Comparison of ENCODE assay signal across 14 cellular contexts in genomic region chr12:53265783-53266182, GRCh38. TPM values are rescaled to one million over a fixed set of nuclear protein-coding genes. Genes with fewer than 3 reads are reported as not detected.
DNase-seq lines count a peak whose midpoint lies in the region; ATAC-seq and TF ChIP-seq lines count a peak whose summit lies in the region.
"Had no signal": no experiment of that assay in that cellular context is flagged by ENCODE, and none has a peak within 500 bp of the region (broad histone marks: within the 10 kb centered on the region; RNA-seq: fewer than 3 reads in every experiment).

No MANE protein-coding gene starts in this region.

- no peak overlapping the region for H3K4me3 ChIP-seq in GM23248
- no peak overlapping the region for H3K4me3 ChIP-seq in PC-3 (ENCODE audit: low read length)
- no peak overlapping the region for H3K4me3 ChIP-seq in fibroblast of mammary gland (ENCODE audit: control insufficient read depth, low read depth, low read length)
- H3K4me3 ChIP-seq: MG63 had no signal

- no peaks in the 10 kb centered on the region for H3F3A ChIP-seq in GM23248 (ENCODE audit: insufficient read depth)
- H3F3A ChIP-seq in PC-3 (ENCODE audit: low read length, unreplicated experiment), result no peaks in the 10 kb centered on the region

- no peak overlapping the region for H3K4me2 ChIP-seq in GM23248 (ENCODE audit: unreplicated experiment)
- H3K4me2 ChIP-seq in PC-3 (ENCODE audit: low read length), result no peak overlapping the region
- H3K4me2 ChIP-seq: KMS-11 had no signal

- 29 to 33% methylated on average over 2 of the region's 2 CpGs for WGBS in GM23248 (ENCODE audit: low coverage in 1 of 2, low lambda C conversion rate in 2 of 2, missing lambda C conversion rate in 2 of 2), 2 experiments

- DNase-seq in GM23248, result peak; percentile 23
- peak; percentile 69 for DNase-seq in PC-3
- peak; percentile 41 for DNase-seq in fibroblast of mammary gland (ENCODE audit: low read depth)
- no peak for DNase-seq in head of caudate nucleus
- DNase-seq in NCI-H2171 treated with DMSO at 0.1 percent for 48 hours (lab: John Stamatoyannopoulos, UW), result no peak
- DNase-seq: CD8-positive, alpha-beta memory T cell; DND-41; GOT3; MG63; NCI-H1105; NCI-H1694 treated with DMSO at 0.1 percent for 48 hours; NCI-H69; NK-92 treated with Interleukin-12 subunit alpha and Interleukin-12 subunit beta, amount 100 ng/mL, for 24 hours had no signal

- TF ChIP-seq CTCF in PC-3 (conservative IDR thresholded peaks at IDR 0.05; ENCODE audit: low read depth, low read length) (no peak), fibroblast of mammary gland (conservative IDR thresholded peaks at IDR 0.05; ENCODE audit: control insufficient read depth, insufficient read depth, low read depth, low read length) (no peak)

- peaks cover 5% of the 10 kb centered on the region; the same call in 1 of the 2 replicates for H3K4me1 ChIP-seq in GM23248 (ENCODE audit: insufficient read depth)
- H3K4me1 ChIP-seq in PC-3 (ENCODE audit: insufficient read depth, low read length), result peaks cover 28% of the 10 kb centered on the region

- H3K79me2 ChIP-seq in GM23248 (ENCODE audit: insufficient read depth), result peaks cover 19% of the 10 kb centered on the region
- peaks cover 26% of the 10 kb centered on the region for H3K79me2 ChIP-seq in PC-3 (ENCODE audit: low read length)

- intact Hi-C loops in PC-3 (cut with micrococcal nuclease), result no loop called here
- intact Hi-C loops in head of caudate nucleus (cut with DNase I), result loop anchor here (5.0 kb wide), 1 partner anchor 53 kb away; no protein-coding TSS in a partner anchor

- H3K27me3 ChIP-seq in GM23248 (replicated peaks; ENCODE audit: insufficient read depth) (no peaks in the 10 kb centered on the region), PC-3 (ENCODE audit: low read length) (no peaks in the 10 kb centered on the region)
- H3K27me3 ChIP-seq: MG63 had no signal

- no peaks in the 10 kb centered on the region for H3K9me3 ChIP-seq in GM23248 (ENCODE audit: low read depth)
- no peaks in the 10 kb centered on the region for H3K9me3 ChIP-seq in PC-3 (ENCODE audit: low read length)
- H3K9me3 ChIP-seq: MG63 had no signal

- BruUV-seq in PC-3 (replicated peaks; lab: Mats Ljungman, UMichigan), result no TSS peak

- no peaks in the 10 kb centered on the region for H4K20me1 ChIP-seq in GM23248 (ENCODE audit: insufficient read depth)
- H4K20me1 ChIP-seq in PC-3 (ENCODE audit: low read length), result peaks cover 7% of the 10 kb centered on the region; the same call in 1 of the 2 replicates

- POLR2A ChIA-PET in PC-3 (lab: Charles Lee; ENCODE audit: unreplicated experiment), result interaction anchor here (0.6 to 0.7 kb wide), 3 partner anchors 12 to 293 kb away, joined by 3 to 7 read pairs (median 3); no protein-coding TSS in a partner anchor

- H3K9ac ChIP-seq in GM23248 (no peak overlapping the region), PC-3 (ENCODE audit: low read length) (no peak overlapping the region)
- H3K9ac ChIP-seq: KMS-11 had no signal

- H3K36me3 ChIP-seq in GM23248 (ENCODE audit: low read depth) (no peaks in the 10 kb centered on the region), PC-3 (ENCODE audit: low read depth, low read length) (peaks cover 7% of the 10 kb centered on the region; the same call in 1 of the 2 replicates)

- H3K27ac ChIP-seq in GM23248 (no peak overlapping the region), PC-3 (ENCODE audit: low read length) (no peak overlapping the region)
- H3K27ac ChIP-seq: KMS-11 had no signal

- H2AFZ ChIP-seq in GM23248, result no peak overlapping the region
- H2AFZ ChIP-seq in PC-3 (ENCODE audit: low read length), result no peak overlapping the region

- H3K9me2 ChIP-seq in GM23248 (ENCODE audit: insufficient read depth) (no peaks in the 10 kb centered on the region), PC-3 (replicated peaks; ENCODE audit: low read length) (no peaks in the 10 kb centered on the region)

- CTCF ChIA-PET in PC-3 (lab: Charles Lee), result interaction anchor here (0.7 to 0.8 kb wide), 2 partner anchors 48 to 213 kb away, joined by 4 read pairs; no protein-coding TSS in a partner anchor

- in situ Hi-C loops in GM23248 (cut with MboI), result no loop called here

- peak; percentile 21 for ATAC-seq in PC-3

RNA-seq across cellular contexts. Expression of gene ESPL1, which starts 2.3 kb away (rescaled TPM):
- total RNA-seq in GM23248 (2014; rRNA removed; shearing (Covaris generic)), result 5.6 and 8.5 TPM in 2 replicates
- polyA plus RNA-seq in GM23248 (2016; fragmentation: Nextera tagmentation; extraction: Ambion mirVana), result 2.0 and 3.3 TPM in 2 replicates
- 31.6 and 37.3 TPM in 2 replicates for total RNA-seq in PC-3 (2014; rRNA removed)
- polyA plus RNA-seq: CD8-positive, alpha-beta memory T cell had no signal

RNA-seq across cellular contexts. Expression of gene PFDN5, which starts 29.6 kb away (rescaled TPM):
- 380 and 393 TPM in 2 replicates for total RNA-seq in GM23248 (2014; rRNA removed; shearing (Covaris generic))
- 609 and 625 TPM in 2 replicates for polyA plus RNA-seq in GM23248 (2016; fragmentation: Nextera tagmentation; extraction: Ambion mirVana)
- total RNA-seq in PC-3 (2014; rRNA removed), result 476 and 519 TPM in 2 replicates

RNA-seq across cellular contexts. Expression of gene MYG1, which starts 33.7 kb away (rescaled TPM):
- total RNA-seq in GM23248 (2014; rRNA removed; shearing (Covaris generic)), result 39.6 and 48.9 TPM in 2 replicates
- 47.8 and 52.4 TPM in 2 replicates for polyA plus RNA-seq in GM23248 (2016; fragmentation: Nextera tagmentation; extraction: Ambion mirVana)
- total RNA-seq in PC-3 (2014; rRNA removed), result 81.0 and 89.9 TPM in 2 replicates

RNA-seq across cellular contexts. Expression of gene RARG, which starts 33.8 kb away (rescaled TPM):
- total RNA-seq in GM23248 (2014; rRNA removed; shearing (Covaris generic)), result 75.3 and 76.6 TPM in 2 replicates
- 116 and 118 TPM in 2 replicates for polyA plus RNA-seq in GM23248 (2016; fragmentation: Nextera tagmentation; extraction: Ambion mirVana)
- total RNA-seq in PC-3 (2014; rRNA removed), result 62.0 and 73.5 TPM in 2 replicates

RNA-seq across cellular contexts. Expression of gene AAAS, which starts 55.6 kb away (rescaled TPM):
- total RNA-seq in GM23248 (2014; rRNA removed; shearing (Covaris generic)), result 63.4 and 72.0 TPM in 2 replicates
- polyA plus RNA-seq in GM23248 (2016; fragmentation: Nextera tagmentation; extraction: Ambion mirVana), result 46.6 and 49.7 TPM in 2 replicates
- 53.5 and 55.8 TPM in 2 replicates for total RNA-seq in PC-3 (2014; rRNA removed)

Comparison
In these comparisons a context has a peak if more than half of its experiments do, and no peak if none do; other contexts are left out.
1. DNase-seq: peak in GM23248 (single experiment), PC-3 (single experiment) and fibroblast of mammary gland (single experiment); none in head of caudate nucleus (0 of 42) and NCI-H2171 treated with DMSO at 0.1 percent for 48 hours (single experiment).